ENCODE assay signal across 1 cellular context in genomic region chr11:129279326-129280026, GRCh38.
TF ChIP-seq lines count a peak whose summit lies in the region.

No MANE protein-coding gene starts in this region.

TF ChIP-seq in WTC11, 78 proteins besides CTCF, POLR2A, EP300 and RAD21 (continued from another document):
- no peak for TF ChIP-seq E2F5 (CRISPR knock-in tag; IDR thresholded peaks at IDR 0.05)
- TF ChIP-seq AFF4 (CRISPR knock-in tag; IDR thresholded peaks at IDR 0.05; ENCODE audit: borderline replicate concordance), result no peak
- no peak for TF ChIP-seq ZNF219 (CRISPR knock-in tag; IDR thresholded peaks at IDR 0.05; ENCODE audit: borderline replicate concordance)
- TF ChIP-seq ERG (CRISPR knock-in tag; IDR thresholded peaks at IDR 0.05), result no peak
- TF ChIP-seq, protein P1, sequence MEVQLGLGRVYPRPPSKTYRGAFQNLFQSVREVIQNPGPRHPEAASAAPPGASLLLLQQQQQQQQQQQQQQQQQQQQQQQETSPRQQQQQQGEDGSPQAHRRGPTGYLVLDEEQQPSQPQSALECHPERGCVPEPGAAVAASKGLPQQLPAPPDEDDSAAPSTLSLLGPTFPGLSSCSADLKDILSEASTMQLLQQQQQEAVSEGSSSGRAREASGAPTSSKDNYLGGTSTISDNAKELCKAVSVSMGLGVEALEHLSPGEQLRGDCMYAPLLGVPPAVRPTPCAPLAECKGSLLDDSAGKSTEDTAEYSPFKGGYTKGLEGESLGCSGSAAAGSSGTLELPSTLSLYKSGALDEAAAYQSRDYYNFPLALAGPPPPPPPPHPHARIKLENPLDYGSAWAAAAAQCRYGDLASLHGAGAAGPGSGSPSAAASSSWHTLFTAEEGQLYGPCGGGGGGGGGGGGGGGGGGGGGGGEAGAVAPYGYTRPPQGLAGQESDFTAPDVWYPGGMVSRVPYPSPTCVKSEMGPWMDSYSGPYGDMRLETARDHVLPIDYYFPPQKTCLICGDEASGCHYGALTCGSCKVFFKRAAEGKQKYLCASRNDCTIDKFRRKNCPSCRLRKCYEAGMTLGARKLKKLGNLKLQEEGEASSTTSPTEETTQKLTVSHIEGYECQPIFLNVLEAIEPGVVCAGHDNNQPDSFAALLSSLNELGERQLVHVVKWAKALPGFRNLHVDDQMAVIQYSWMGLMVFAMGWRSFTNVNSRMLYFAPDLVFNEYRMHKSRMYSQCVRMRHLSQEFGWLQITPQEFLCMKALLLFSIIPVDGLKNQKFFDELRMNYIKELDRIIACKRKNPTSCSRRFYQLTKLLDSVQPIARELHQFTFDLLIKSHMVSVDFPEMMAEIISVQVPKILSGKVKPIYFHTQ (CRISPR knock-in tag; IDR thresholded peaks at IDR 0.05), result no peak
- no peak for TF ChIP-seq TEAD4 (CRISPR knock-in tag; IDR thresholded peaks at IDR 0.05)
- no peak for TF ChIP-seq ESRRA (CRISPR knock-in tag; IDR thresholded peaks at IDR 0.05; ENCODE audit: borderline replicate concordance)
- TF ChIP-seq, protein P2, sequence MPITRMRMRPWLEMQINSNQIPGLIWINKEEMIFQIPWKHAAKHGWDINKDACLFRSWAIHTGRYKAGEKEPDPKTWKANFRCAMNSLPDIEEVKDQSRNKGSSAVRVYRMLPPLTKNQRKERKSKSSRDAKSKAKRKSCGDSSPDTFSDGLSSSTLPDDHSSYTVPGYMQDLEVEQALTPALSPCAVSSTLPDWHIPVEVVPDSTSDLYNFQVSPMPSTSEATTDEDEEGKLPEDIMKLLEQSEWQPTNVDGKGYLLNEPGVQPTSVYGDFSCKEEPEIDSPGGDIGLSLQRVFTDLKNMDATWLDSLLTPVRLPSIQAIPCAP (CRISPR knock-in tag; IDR thresholded peaks at IDR 0.05), result no peak
- TF ChIP-seq CDX4 (CRISPR knock-in tag; IDR thresholded peaks at IDR 0.05; ENCODE audit: borderline replicate concordance), result no peak
- TF ChIP-seq PREB (CRISPR knock-in tag; IDR thresholded peaks at IDR 0.05; ENCODE audit: borderline replicate concordance), result no peak
- TF ChIP-seq, protein P3, sequence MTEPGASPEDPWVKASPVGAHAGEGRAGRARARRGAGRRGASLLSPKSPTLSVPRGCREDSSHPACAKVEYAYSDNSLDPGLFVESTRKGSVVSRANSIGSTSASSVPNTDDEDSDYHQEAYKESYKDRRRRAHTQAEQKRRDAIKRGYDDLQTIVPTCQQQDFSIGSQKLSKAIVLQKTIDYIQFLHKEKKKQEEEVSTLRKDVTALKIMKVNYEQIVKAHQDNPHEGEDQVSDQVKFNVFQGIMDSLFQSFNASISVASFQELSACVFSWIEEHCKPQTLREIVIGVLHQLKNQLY (CRISPR knock-in tag; IDR thresholded peaks at IDR 0.05), result no peak
- no peak for TF ChIP-seq CREM (CRISPR knock-in tag; IDR thresholded peaks at IDR 0.05)
- no peak for TF ChIP-seq ZNF425 (CRISPR knock-in tag; conservative IDR thresholded peaks at IDR 0.05)
- TF ChIP-seq ZNF232 (CRISPR knock-in tag; IDR thresholded peaks at IDR 0.05), result 0 out of 2 replicates have a peak, but pooled peaks have one; percentile 45
- TF ChIP-seq ZNF512 (CRISPR knock-in tag; IDR thresholded peaks at IDR 0.05; ENCODE audit: borderline replicate concordance), result no peak
- no peak for TF ChIP-seq ZNF281 (CRISPR knock-in tag; IDR thresholded peaks at IDR 0.05)
- TF ChIP-seq, protein P4, sequence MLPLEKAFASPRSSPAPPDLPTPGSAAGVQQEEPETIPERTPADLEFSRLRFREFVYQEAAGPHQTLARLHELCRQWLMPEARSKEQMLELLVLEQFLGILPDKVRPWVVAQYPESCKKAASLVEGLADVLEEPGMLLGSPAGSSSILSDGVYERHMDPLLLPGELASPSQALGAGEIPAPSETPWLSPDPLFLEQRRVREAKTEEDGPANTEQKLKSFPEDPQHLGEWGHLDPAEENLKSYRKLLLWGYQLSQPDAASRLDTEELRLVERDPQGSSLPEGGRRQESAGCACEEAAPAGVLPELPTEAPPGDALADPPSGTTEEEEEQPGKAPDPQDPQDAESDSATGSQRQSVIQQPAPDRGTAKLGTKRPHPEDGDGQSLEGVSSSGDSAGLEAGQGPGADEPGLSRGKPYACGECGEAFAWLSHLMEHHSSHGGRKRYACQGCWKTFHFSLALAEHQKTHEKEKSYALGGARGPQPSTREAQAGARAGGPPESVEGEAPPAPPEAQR (CRISPR knock-in tag; IDR thresholded peaks at IDR 0.05), result no peak
- TF ChIP-seq ZNF423 (CRISPR knock-in tag; IDR thresholded peaks at IDR 0.05), result no peak; the same call in 1 of the 2 replicates
- TF ChIP-seq ZNF263 (CRISPR knock-in tag; IDR thresholded peaks at IDR 0.05; ENCODE audit: low read depth), result no peak
